8 cellular contexts compared by ENCODE assay signal in genomic region chr2:8312861-8313768, GRCh38.
DNase-seq lines count a peak whose midpoint lies in the region; ATAC-seq and TF ChIP-seq lines count a peak whose summit lies in the region.

No MANE protein-coding gene starts in this region.

- no peak overlapping the region for H3K4me3 Mint-ChIP-seq in activated CD4-positive, alpha-beta T cell treated with anti-CD3 and anti-CD28 coated beads for 36 hours
- H3K4me3 Mint-ChIP-seq in endodermal cell = no peak overlapping the region

- H3K36me3 ChIP-seq in endodermal cell (ENCODE audit: control insufficient read depth, insufficient read depth, low read length) = no peaks in the 10 kb centered on the region
- H3K36me3 ChIP-seq in effector memory CD4-positive, alpha-beta T cell (ENCODE audit: control insufficient read depth, insufficient read depth, low read length) = no peaks in the 10 kb centered on the region

- no peaks in the 10 kb centered on the region for H3K9me3 Mint-ChIP-seq in activated CD4-positive, alpha-beta T cell treated with anti-CD3 and anti-CD28 coated beads for 36 hours (ENCODE audit: low read depth)
- H3K9me3 Mint-ChIP-seq in endodermal cell = no peaks in the 10 kb centered on the region

- no peaks in the 10 kb centered on the region for H3K27me3 ChIP-seq in endodermal cell (ENCODE audit: control insufficient read depth, insufficient read depth, low read length, poor library complexity, severe bottlenecking)
- H3K27me3 ChIP-seq in effector memory CD4-positive, alpha-beta T cell (replicated peaks; ENCODE audit: control insufficient read depth, insufficient read depth, low read length, poor library complexity, severe bottlenecking) = no peaks in the 10 kb centered on the region

- no peaks in the 10 kb centered on the region for H3K36me3 Mint-ChIP-seq in activated CD4-positive, alpha-beta T cell treated with anti-CD3 and anti-CD28 coated beads for 36 hours (ENCODE audit: low read depth)
- H3K36me3 Mint-ChIP-seq in endodermal cell (ENCODE audit: low read depth) = no peaks in the 10 kb centered on the region

- H3K4me1 Mint-ChIP-seq in activated CD4-positive, alpha-beta T cell treated with anti-CD3 and anti-CD28 coated beads for 36 hours = peaks cover 38% of the 10 kb centered on the region
- H3K4me1 Mint-ChIP-seq in endodermal cell = peaks cover 35% of the 10 kb centered on the region

- H3K27me3 Mint-ChIP-seq in activated CD4-positive, alpha-beta T cell treated with anti-CD3 and anti-CD28 coated beads for 36 hours = peaks cover 5% of the 10 kb centered on the region
- no peaks in the 10 kb centered on the region for H3K27me3 Mint-ChIP-seq in endodermal cell (ENCODE audit: insufficient read depth)

- TF ChIP-seq CTCF in endodermal cell (conservative IDR thresholded peaks at IDR 0.05) = no peak

- POLR2A ChIA-PET in activated CD4-positive, alpha-beta T cell treated with anti-CD3 and anti-CD28 coated beads for 36 hours (lab: Charles Lee) = no interaction called here

- peak overlapping the region; percentile 35 for H3K9ac ChIP-seq in endodermal cell (ENCODE audit: extremely low read depth, low read length, poor library complexity, severe bottlenecking)

- no peak overlapping the region for H3K27ac ChIP-seq in endodermal cell (ENCODE audit: low read depth, low read length)
- no peak overlapping the region for H3K27ac ChIP-seq in effector memory CD4-positive, alpha-beta T cell (ENCODE audit: insufficient read depth, low read length, poor library complexity, severe bottlenecking)

- CTCF ChIA-PET in activated CD4-positive, alpha-beta T cell treated with anti-CD3 and anti-CD28 coated beads for 36 hours (lab: Charles Lee) = interaction anchor here (1.3 kb wide), 1 partner anchor 12 kb away, joined by 6 read pairs; no protein-coding TSS in a partner anchor

- no peaks in the 10 kb centered on the region for H3K9me3 ChIP-seq in endodermal cell (ENCODE audit: control insufficient read depth, low read length)
- no peaks in the 10 kb centered on the region for H3K9me3 ChIP-seq in effector memory CD4-positive, alpha-beta T cell (ENCODE audit: control insufficient read depth, low read length)

- no peak overlapping the region for H3K27ac Mint-ChIP-seq in activated CD4-positive, alpha-beta T cell treated with anti-CD3 and anti-CD28 coated beads for 36 hours
- H3K27ac Mint-ChIP-seq in endodermal cell = peak overlapping the region; percentile 84

- DNase-seq in activated CD4-positive, alpha-beta T cell treated with anti-CD3 and anti-CD28 coated beads for 36 hours = no peak
- DNase-seq in activated CD4-positive, alpha-beta T cell treated with anti-CD3 and anti-CD28 coated beads for 48 hours = no peak
- DNase-seq in NCI-H82 treated with DMSO at 0.1 percent for 48 hours (lab: John Stamatoyannopoulos, UW; ENCODE audit: unreplicated experiment) (peak; percentile 95), endodermal cell (peak; percentile 63), UCSD-AML1 (lab: John Stamatoyannopoulos, UW; ENCODE audit: unreplicated experiment) (no peak), globus pallidus (ENCODE audit: low spot score) (no peak)
- DNase-seq in effector memory CD4-positive, alpha-beta T cell = no peak

- intact Hi-C loops in activated CD4-positive, alpha-beta T cell treated with anti-CD3 and anti-CD28 coated beads for 36 hours (cut with DNase I, micrococcal nuclease) = loop anchor here in 1 of 2 experiments (10.0 kb wide), 1 partner anchor 172 kb away; no protein-coding TSS in a partner anchor

- peaks cover 10% of the 10 kb centered on the region for H3K4me1 ChIP-seq in endodermal cell (ENCODE audit: control insufficient read depth, insufficient read depth, low read length)
- H3K4me1 ChIP-seq in effector memory CD4-positive, alpha-beta T cell (ENCODE audit: control insufficient read depth, insufficient read depth, low read length, poor library complexity, severe bottlenecking) = peaks cover 27% of the 10 kb centered on the region

- peak; percentile 38 for ATAC-seq in activated CD4-positive, alpha-beta T cell treated with anti-CD3 and anti-CD28 coated beads for 36 hours
- peak; percentile 81 for ATAC-seq in HG02943 (IDR thresholded peaks at IDR 0.05; ENCODE audit: low read depth, unreplicated experiment)

- no peak overlapping the region for H3K4me3 ChIP-seq in endodermal cell (ENCODE audit: low read length)
- H3K4me3 ChIP-seq in effector memory CD4-positive, alpha-beta T cell (ENCODE audit: insufficient read depth, low read depth, low read length, poor library complexity, severe bottlenecking) = no peak overlapping the region

- WGBS in endodermal cell (ENCODE audit: insufficient coverage in 1 of 2, insufficient read length in 1 of 2), 2 experiments = 78 to 92% methylated on average over 5 to 8 of the region's 8 CpGs

Comparison
In these comparisons a context has a peak if more than half of its experiments do, and no peak if none do; other contexts are left out.
1. DNase-seq: peak in NCI-H82 treated with DMSO at 0.1 percent for 48 hours (single experiment) and endodermal cell (single experiment); none in activated CD4-positive, alpha-beta T cell treated with anti-CD3 and anti-CD28 coated beads for 36 hours (single experiment), activated CD4-positive, alpha-beta T cell treated with anti-CD3 and anti-CD28 coated beads for 48 hours (single experiment), UCSD-AML1 (single experiment), globus pallidus (single experiment) and effector memory CD4-positive, alpha-beta T cell (0 of 3).